ENCODE assay signal across 1 cellular context in the genomic region with DNA sequence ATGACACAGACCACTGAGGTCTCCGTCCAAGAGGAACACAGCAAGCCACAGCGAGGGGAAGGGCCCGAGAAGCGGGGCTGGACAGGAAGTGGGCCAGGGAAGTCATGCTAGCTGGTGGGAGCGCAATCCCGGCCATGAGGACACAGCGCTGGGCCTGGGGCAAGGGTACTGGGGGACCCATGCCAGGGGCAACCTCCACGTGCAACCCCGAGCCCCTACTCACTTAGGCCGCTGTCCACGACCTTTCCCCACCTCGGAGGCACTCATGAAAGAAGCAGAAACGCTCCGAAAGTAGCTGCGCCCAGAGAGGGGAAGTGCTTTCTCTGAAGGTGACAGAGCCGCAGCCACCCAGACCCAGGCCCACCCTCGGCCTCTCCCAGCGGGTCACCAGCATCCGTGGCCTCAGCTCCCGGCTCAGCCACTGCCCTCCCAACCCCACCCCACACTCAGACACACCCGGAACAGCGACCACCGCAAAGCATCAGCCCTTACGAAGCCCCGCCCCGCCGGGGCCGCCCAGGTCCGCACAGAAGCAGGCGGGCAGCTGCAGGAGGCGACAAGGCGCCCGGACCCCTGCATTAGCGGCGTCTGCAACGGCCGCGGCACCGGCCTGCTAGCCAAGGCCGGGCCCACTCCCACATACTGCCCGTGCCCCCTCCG.
TF ChIP-seq lines count a peak whose summit lies in the region.

No MANE protein-coding gene starts in this region.

TF ChIP-seq in SK-N-SH treated with all-trans-retinoic acid at 6 μM for 48 hours, 23 proteins besides CTCF, POLR2A, EP300 and RAD21 (continued from another document):
- no peak for TF ChIP-seq PPARA (CRISPR knock-in tag; IDR thresholded peaks at IDR 0.05; ENCODE audit: borderline replicate concordance)
- TF ChIP-seq, protein P1, sequence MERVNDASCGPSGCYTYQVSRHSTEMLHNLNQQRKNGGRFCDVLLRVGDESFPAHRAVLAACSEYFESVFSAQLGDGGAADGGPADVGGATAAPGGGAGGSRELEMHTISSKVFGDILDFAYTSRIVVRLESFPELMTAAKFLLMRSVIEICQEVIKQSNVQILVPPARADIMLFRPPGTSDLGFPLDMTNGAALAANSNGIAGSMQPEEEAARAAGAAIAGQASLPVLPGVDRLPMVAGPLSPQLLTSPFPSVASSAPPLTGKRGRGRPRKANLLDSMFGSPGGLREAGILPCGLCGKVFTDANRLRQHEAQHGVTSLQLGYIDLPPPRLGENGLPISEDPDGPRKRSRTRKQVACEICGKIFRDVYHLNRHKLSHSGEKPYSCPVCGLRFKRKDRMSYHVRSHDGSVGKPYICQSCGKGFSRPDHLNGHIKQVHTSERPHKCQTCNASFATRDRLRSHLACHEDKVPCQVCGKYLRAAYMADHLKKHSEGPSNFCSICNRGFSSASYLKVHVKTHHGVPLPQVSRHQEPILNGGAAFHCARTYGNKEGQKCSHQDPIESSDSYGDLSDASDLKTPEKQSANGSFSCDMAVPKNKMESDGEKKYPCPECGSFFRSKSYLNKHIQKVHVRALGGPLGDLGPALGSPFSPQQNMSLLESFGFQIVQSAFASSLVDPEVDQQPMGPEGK (CRISPR knock-in tag; IDR thresholded peaks at IDR 0.05; ENCODE audit: borderline replicate concordance) = no peak
